1 cellular context compared by ENCODE assay signal in the genomic region with DNA sequence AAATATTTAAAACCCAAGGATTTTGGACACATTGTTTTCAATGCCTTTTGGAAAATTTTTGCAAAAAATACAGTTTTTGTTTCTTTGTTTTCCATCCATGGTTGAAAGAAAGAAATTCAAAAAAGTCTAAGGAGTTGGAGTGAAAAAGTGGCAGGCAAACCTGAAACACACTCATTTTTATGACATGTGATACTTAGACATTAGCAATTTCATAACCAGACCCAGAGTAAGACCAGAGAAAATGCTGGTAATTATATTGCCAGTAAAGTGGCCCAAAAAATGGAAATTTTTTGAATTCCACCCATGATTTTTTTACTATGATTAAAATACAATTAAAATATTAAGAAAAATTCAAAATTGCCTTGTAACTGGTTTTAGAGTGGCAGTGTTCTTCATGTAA.
TF ChIP-seq lines count a peak whose summit lies in the region.

No MANE protein-coding gene starts in this region.

TF ChIP-seq in IMR-90, 13 proteins besides CTCF, POLR2A, EP300 and RAD21:
- TF ChIP-seq BHLHE40 (IDR thresholded peaks at IDR 0.05; ENCODE audit: low read depth, low read length), result no peak
- no peak for TF ChIP-seq CHD1 (IDR thresholded peaks at IDR 0.05; ENCODE audit: low read depth, low read length)
- no peak for TF ChIP-seq CEBPB (IDR thresholded peaks at IDR 0.05; ENCODE audit: low read depth, low read length)
- no peak for TF ChIP-seq FOS (IDR thresholded peaks at IDR 0.05; ENCODE audit: low read depth, low read length)
- no peak for TF ChIP-seq MAZ (IDR thresholded peaks at IDR 0.05; ENCODE audit: borderline replicate concordance, low read depth, low read length)
- TF ChIP-seq, protein P1, sequence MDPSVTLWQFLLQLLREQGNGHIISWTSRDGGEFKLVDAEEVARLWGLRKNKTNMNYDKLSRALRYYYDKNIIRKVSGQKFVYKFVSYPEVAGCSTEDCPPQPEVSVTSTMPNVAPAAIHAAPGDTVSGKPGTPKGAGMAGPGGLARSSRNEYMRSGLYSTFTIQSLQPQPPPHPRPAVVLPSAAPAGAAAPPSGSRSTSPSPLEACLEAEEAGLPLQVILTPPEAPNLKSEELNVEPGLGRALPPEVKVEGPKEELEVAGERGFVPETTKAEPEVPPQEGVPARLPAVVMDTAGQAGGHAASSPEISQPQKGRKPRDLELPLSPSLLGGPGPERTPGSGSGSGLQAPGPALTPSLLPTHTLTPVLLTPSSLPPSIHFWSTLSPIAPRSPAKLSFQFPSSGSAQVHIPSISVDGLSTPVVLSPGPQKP (IDR thresholded peaks at IDR 0.05; ENCODE audit: borderline replicate concordance, low read depth, low read length), result no peak
- TF ChIP-seq RCOR1 (IDR thresholded peaks at IDR 0.05; ENCODE audit: insufficient replicate concordance, low read length), result no peak
- TF ChIP-seq MAFK (IDR thresholded peaks at IDR 0.05; ENCODE audit: low read depth, low read length), result no peak
- no peak for TF ChIP-seq SMC3 (IDR thresholded peaks at IDR 0.05; ENCODE audit: low read depth, low read length)
- TF ChIP-seq MXI1 (IDR thresholded peaks at IDR 0.05; ENCODE audit: borderline replicate concordance, low read depth, low read length), result no peak
- no peak for TF ChIP-seq NFE2L2 (IDR thresholded peaks at IDR 0.05; ENCODE audit: low read depth, low read length)
- no peak for TF ChIP-seq RFX5 (IDR thresholded peaks at IDR 0.05; ENCODE audit: low read depth, low read length)
- TF ChIP-seq, protein P2, sequence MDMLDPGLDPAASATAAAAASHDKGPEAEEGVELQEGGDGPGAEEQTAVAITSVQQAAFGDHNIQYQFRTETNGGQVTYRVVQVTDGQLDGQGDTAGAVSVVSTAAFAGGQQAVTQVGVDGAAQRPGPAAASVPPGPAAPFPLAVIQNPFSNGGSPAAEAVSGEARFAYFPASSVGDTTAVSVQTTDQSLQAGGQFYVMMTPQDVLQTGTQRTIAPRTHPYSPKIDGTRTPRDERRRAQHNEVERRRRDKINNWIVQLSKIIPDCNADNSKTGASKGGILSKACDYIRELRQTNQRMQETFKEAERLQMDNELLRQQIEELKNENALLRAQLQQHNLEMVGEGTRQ (IDR thresholded peaks at IDR 0.05; ENCODE audit: low read depth, low read length), result no peak
